In the genomic region with DNA sequence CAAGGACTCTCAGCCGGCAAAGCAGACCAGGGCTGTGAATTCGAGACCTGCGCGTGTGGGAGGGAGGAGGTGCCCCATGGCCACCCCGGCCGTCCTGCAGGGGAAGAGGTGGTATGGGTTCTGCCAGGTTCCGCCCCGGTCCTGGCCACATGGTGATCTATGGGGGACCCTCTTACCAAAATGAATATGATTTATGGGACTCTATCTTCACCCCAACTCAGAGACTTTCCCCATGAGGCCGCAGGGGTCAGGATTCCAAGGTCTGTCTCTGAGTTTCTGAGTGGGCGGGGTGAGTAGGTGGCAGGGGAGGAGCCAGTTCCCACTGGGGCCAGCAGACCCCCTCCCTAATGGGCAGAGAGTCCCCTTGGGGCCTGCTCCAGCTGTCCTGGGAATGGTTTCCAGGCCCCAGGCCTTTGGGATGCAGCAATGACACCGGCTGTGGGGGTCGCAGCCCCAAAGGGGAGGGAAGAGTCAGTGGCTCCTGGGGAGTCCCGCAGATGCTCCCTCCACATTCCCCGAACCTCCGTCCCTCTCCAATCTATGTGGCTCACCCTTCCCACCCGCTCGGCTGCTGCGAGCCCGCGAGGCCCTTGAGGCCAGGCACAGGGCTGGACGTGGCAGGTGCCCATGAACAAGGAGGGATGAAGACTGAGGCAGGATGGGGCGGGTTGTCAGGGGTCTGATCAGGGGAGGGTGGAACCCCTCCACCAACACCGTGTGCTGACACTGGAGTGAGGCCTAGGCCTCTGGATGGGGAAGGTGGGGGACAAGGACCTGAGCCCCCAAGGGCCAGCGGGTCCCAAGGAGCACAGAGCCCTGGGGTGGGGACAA, we compare ENCODE assay signal across 1 cellular context.
TF ChIP-seq lines count a peak whose summit lies in the region.

No MANE protein-coding gene starts in this region.

TF ChIP-seq in K562, 482 proteins besides CTCF, POLR2A, EP300 and RAD21:
- TF ChIP-seq GTF3C2 (IDR thresholded peaks at IDR 0.05; ENCODE audit: borderline replicate concordance, extremely low read depth, insufficient read length) (no peak), SMARCC2 (IDR thresholded peaks at IDR 0.05; ENCODE audit: low read depth) (no peak), EGR1 (conservative IDR thresholded peaks at IDR 0.05) (peak; percentile 67), PYGO2 (tag; IDR thresholded peaks at IDR 0.05) (no peak), ESRRA (IDR thresholded peaks at IDR 0.05; ENCODE audit: borderline replicate concordance, low read depth) (peak; percentile 69)
